ENCODE assay signal across 1 cellular context in the genomic region with DNA sequence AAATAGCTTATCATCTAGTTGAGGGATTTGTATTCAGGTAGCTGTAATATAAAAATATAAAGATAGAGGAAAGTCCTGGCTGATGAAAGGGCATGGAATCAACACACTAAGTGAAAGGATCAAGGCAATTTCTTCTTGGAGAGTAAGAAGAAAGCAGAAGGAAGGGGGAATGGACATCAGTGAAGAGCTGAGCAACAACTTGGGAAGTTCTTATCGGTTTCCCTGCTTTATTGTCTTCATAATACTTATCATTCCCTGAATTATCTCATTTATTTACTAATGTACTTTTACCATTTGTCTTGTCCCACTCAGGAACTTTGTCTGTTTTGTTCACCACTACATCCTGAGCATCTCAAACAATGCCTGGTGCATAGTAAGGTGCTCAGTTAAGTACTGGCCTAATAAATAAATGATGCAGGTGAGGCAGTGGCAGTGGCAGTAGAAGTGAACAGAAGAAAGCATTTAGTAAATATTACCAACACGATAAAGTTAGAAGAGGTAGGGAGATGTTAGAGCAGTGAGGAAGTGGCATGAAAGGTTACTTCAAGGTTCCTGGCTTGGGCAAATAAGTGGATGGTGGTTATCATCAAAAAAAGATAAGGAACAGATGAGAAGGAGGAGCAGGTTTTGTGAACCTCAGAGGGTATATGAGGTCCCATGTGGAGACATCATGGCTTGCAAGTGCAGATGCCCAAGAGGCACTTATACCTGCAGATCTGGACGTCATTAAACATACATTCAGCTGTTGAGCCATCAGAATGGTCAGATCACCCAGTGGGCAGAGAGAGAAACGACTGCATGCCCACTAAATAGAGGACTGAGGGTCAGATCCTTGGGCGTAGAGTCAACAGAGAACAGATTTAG.
A peak's percentile ranks its signal among the peaks of the same experiment; 100 is the strongest.
TF ChIP-seq lines count a peak whose summit lies in the region.

No MANE protein-coding gene starts in this region.

TF ChIP-seq in K562, 482 proteins besides CTCF, POLR2A, EP300 and RAD21:
- TF ChIP-seq SP2 (IDR thresholded peaks at IDR 0.05; ENCODE audit: extremely low read depth, low read depth, low read length, poor library complexity, severe bottlenecking) = no peak
- no peak for TF ChIP-seq SMAD4 (CRISPR knock-in tag; conservative IDR thresholded peaks at IDR 0.05)
- 0 out of 2 replicates have a peak, but pooled peaks have one; percentile 2 for TF ChIP-seq ZNF766 (CRISPR knock-in tag; conservative IDR thresholded peaks at IDR 0.05)
